Comparison of ENCODE assay signal across 27 cellular contexts in genomic region chr7:23538301-23538700, GRCh38.
"Had no signal": no experiment of that assay in that cellular context is flagged by ENCODE, and none has a peak within 500 bp of the region (broad histone marks: within the 10 kb centered on the region; RNA-seq: fewer than 3 reads in every experiment).

No MANE protein-coding gene starts in this region.

- H3K36me3 Mint-ChIP-seq: mesothelial cell of epicardium, naive B cell had no signal

- H3K4me3 Mint-ChIP-seq: dendritic cell treated with granulocyte-macrophage colony-stimulating factor and Interleukin-4, amounts not matched to agents 40 ng/mL and 50 ng/mL, for 4 days; effector memory CD8-positive, alpha-beta T cell; endodermal cell; mesothelial cell of epicardium had no signal

- H3K27ac ChIP-seq: colonic mucosa, epithelial cell of prostate, esophagus squamous epithelium, gastrocnemius medialis, left lung, lower lobe of right lung had no signal

- FAIRE-seq: endometrium, islet of Langerhans, keratinocyte had no signal

- H3K36me3 ChIP-seq: colonic mucosa, esophagus squamous epithelium, gastrocnemius medialis, heart right ventricle, left lung, lower lobe of right lung had no signal

- H3K9me3 ChIP-seq: colonic mucosa, esophagus squamous epithelium, gastrocnemius medialis, left lung, lower lobe of right lung, mucosa of descending colon had no signal

- H3K27me3 ChIP-seq: colonic mucosa, esophagus squamous epithelium, gastrocnemius medialis, heart right ventricle, left lung had no signal

- DNase-seq: cortex of kidney; effector CD8-positive, alpha-beta T cell; effector memory CD8-positive, alpha-beta T cell; endodermal cell; erythroblast; esophagus squamous epithelium; foreskin fibroblast; foreskin melanocyte; gastrocnemius medialis; glutamatergic neuron; head of caudate nucleus; heart right ventricle; hippocampal formation; left cardiac atrium; left ventricle myocardium superior; lower lobe of right lung; mesenchymal stem cell; mucosa of descending colon; naive B cell had no signal

- H3K4me3 ChIP-seq: colonic mucosa, esophagus squamous epithelium, gastrocnemius medialis, heart right ventricle, left lung, lower lobe of right lung, mucosa of descending colon had no signal

- H3K27me3 Mint-ChIP-seq: dendritic cell treated with granulocyte-macrophage colony-stimulating factor and Interleukin-4, amounts not matched to agents 40 ng/mL and 50 ng/mL, for 4 days; effector memory CD8-positive, alpha-beta T cell; naive B cell had no signal

- H3K27ac Mint-ChIP-seq: dendritic cell treated with granulocyte-macrophage colony-stimulating factor and Interleukin-4, amounts not matched to agents 40 ng/mL and 50 ng/mL, for 4 days; endodermal cell; mesothelial cell of epicardium had no signal

- H3K4me1 ChIP-seq: gastrocnemius medialis, left lung, lower lobe of right lung had no signal

- ATAC-seq: effector memory CD8-positive, alpha-beta T cell; gastrocnemius medialis; heart right ventricle; left cardiac atrium; left lung; left ventricle myocardium superior; lower lobe of right lung had no signal

- H3K4me1 Mint-ChIP-seq: endodermal cell, mesothelial cell of epicardium had no signal
